In genomic region chr21:26597981-26598380, GRCh38 we compare ENCODE assay signal across 18 cellular contexts. TPM values are rescaled to one million over a fixed set of nuclear protein-coding genes. Genes with fewer than 3 reads are reported as not detected.
DNase-seq lines count a peak whose midpoint lies in the region; ATAC-seq and TF ChIP-seq lines count a peak whose summit lies in the region.
"Had no signal": no experiment of that assay in that cellular context is flagged by ENCODE, and none has a peak within 500 bp of the region (broad histone marks: within the 10 kb centered on the region; RNA-seq: fewer than 3 reads in every experiment).

No MANE protein-coding gene starts in this region.

- H3F3A ChIP-seq in neural progenitor cell (ENCODE audit: low read depth), result no peaks in the 10 kb centered on the region

- H3K27me3 Mint-ChIP-seq in neural progenitor cell (ENCODE audit: insufficient read depth, low read depth), result no peaks in the 10 kb centered on the region
- H3K27me3 Mint-ChIP-seq: CD4-positive, alpha-beta memory T cell; IgD-negative memory B cell had no signal

- WGBS in gastroesophageal sphincter (ENCODE audit: low coverage in 1 of 2), 2 donors, result 59% methylated on average over 2 of the region's 2 CpGs; no CpG with 5 or more reads in 1 of the 2 donors

- no peaks in the 10 kb centered on the region for H3K9me3 Mint-ChIP-seq in neural progenitor cell

- no peak overlapping the region for H3K4me3 Mint-ChIP-seq in neural progenitor cell
- H3K4me3 Mint-ChIP-seq: CD4-positive, alpha-beta memory T cell; HFFc6; IgD-negative memory B cell had no signal

- no peak overlapping the region for H3K4me2 ChIP-seq in neural progenitor cell
- H3K4me2 ChIP-seq: A549 had no signal

- DNase-seq in HPDE6-E6E7 (ENCODE audit: extremely low spot score), result peak; percentile 39
- no peak for DNase-seq in RWPE2 (ENCODE audit: low spot score)
- DNase-seq in epithelial cell of prostate (ENCODE audit: low read depth, low spot score), result peak; percentile 12
- no peak for DNase-seq in neural progenitor cell (ENCODE audit: low spot score)
- no peak for DNase-seq in HuH-7.5 (ENCODE audit: low spot score)
- DNase-seq: BE2C; CD4-positive, alpha-beta memory T cell; DMS79 treated with DMSO at 0.1 percent for 48 hours; GDM1; HCEC 1CT; HFFc6 had no signal

- no peak overlapping the region for H3K27ac ChIP-seq in RWPE2 (ENCODE audit: poor library complexity, severe bottlenecking)
- no peak overlapping the region for H3K27ac ChIP-seq in epithelial cell of prostate
- no peak overlapping the region for H3K27ac ChIP-seq in neural progenitor cell
- no peak overlapping the region for H3K27ac ChIP-seq in gastroesophageal sphincter
- H3K27ac ChIP-seq: A549, C4-2B had no signal

- H3K79me2 ChIP-seq in neural progenitor cell (ENCODE audit: low read depth), result no peaks in the 10 kb centered on the region

- H4K20me1 ChIP-seq in neural progenitor cell (ENCODE audit: low read depth), result no peaks in the 10 kb centered on the region

- H3K36me3 Mint-ChIP-seq in neural progenitor cell, result no peaks in the 10 kb centered on the region
- H3K36me3 Mint-ChIP-seq: CD4-positive, alpha-beta memory T cell; IgD-negative memory B cell had no signal

- peaks cover 8% of the 10 kb centered on the region for H3K4me1 ChIP-seq in RWPE2 (ENCODE audit: insufficient read depth, poor library complexity, severe bottlenecking)
- no peaks in the 10 kb centered on the region for H3K4me1 ChIP-seq in neural progenitor cell
- no peaks in the 10 kb centered on the region for H3K4me1 ChIP-seq in gastroesophageal sphincter
- H3K4me1 ChIP-seq: A549 had no signal

- no peak overlapping the region for H3K9ac ChIP-seq in neural progenitor cell

- TF ChIP-seq CTCF in RWPE2 (IDR thresholded peaks at IDR 0.05; ENCODE audit: poor library complexity, severe bottlenecking), result no peak
- no peak for TF ChIP-seq CTCF in neural progenitor cell (IDR thresholded peaks at IDR 0.05)
- TF ChIP-seq CTCF in gastroesophageal sphincter (IDR thresholded peaks at IDR 0.05), result no peak

- peak overlapping the region; percentile 42 for H2AFZ ChIP-seq in neural progenitor cell (replicated peaks)

- no peak for TF ChIP-seq POLR2A in gastroesophageal sphincter (IDR thresholded peaks at IDR 0.05)

- no peaks in the 10 kb centered on the region for H3K4me1 Mint-ChIP-seq in neural progenitor cell
- H3K4me1 Mint-ChIP-seq: CD4-positive, alpha-beta memory T cell; IgD-negative memory B cell had no signal

- H3K9me3 ChIP-seq in RWPE2 (ENCODE audit: severe bottlenecking) (no peaks in the 10 kb centered on the region), neural progenitor cell (ENCODE audit: low read depth) (no peaks in the 10 kb centered on the region), gastroesophageal sphincter (no peaks in the 10 kb centered on the region)
- H3K9me3 ChIP-seq: A549, BE2C had no signal

- ATAC-seq in RWPE2 (ENCODE audit: low read depth) (peak; percentile 61), gastroesophageal sphincter (no peak), HG02973 (IDR thresholded peaks at IDR 0.05; ENCODE audit: unreplicated experiment) (no peak)
- ATAC-seq: A549 had no signal

- H3K27me3 ChIP-seq in RWPE2 (ENCODE audit: insufficient read depth, poor library complexity, severe bottlenecking) (no peaks in the 10 kb centered on the region), neural progenitor cell (no peaks in the 10 kb centered on the region), gastroesophageal sphincter (no peaks in the 10 kb centered on the region)
- H3K27me3 ChIP-seq: BE2C had no signal

- H3K36me3 ChIP-seq in RWPE2 (ENCODE audit: low read depth) (no peaks in the 10 kb centered on the region), neural progenitor cell (no peaks in the 10 kb centered on the region), gastroesophageal sphincter (no peaks in the 10 kb centered on the region)
- H3K36me3 ChIP-seq: BE2C had no signal

- H3K4me3 ChIP-seq in RWPE2 (ENCODE audit: severe bottlenecking) (no peak overlapping the region), neural progenitor cell (no peak overlapping the region), gastroesophageal sphincter (no peak overlapping the region)
- H3K4me3 ChIP-seq: A549 had no signal

- no peak overlapping the region for H3K27ac Mint-ChIP-seq in neural progenitor cell
- H3K27ac Mint-ChIP-seq: CD4-positive, alpha-beta memory T cell; HFFc6; IgD-negative memory B cell had no signal

- no peak for TF ChIP-seq EP300 in gastroesophageal sphincter (IDR thresholded peaks at IDR 0.05)

RNA-seq across cellular contexts. Expression of gene CYYR1, which starts 24.9 kb away (rescaled TPM):
- total RNA-seq in neural progenitor cell (ENCODE audit: low replicate concordance), result 24.7 and 25.7 TPM in 2 replicates
- 10 to 100 TPM in 3 of 4 donors, 1 to 10 TPM in 1; 8.9 to 28.4 (median 13.3) TPM for total RNA-seq in gastroesophageal sphincter
- total RNA-seq: CD4-positive, alpha-beta memory T cell; H4; HFFc6; HT-29 had no signal

Comparison
In these comparisons a context has a peak if more than half of its experiments do, and no peak if none do; other contexts are left out.
1. DNase-seq: peak in HPDE6-E6E7 (single experiment) and epithelial cell of prostate (single experiment); none in RWPE2 (single experiment), neural progenitor cell (single experiment) and HuH-7.5 (single experiment).